Comparison of ENCODE assay signal across 8 cellular contexts in genomic region chr1:45552309-45552708, GRCh38. TPM values are rescaled to one million over a fixed set of nuclear protein-coding genes. Genes with fewer than 3 reads are reported as not detected.
DNase-seq lines count a peak whose midpoint lies in the region; ATAC-seq and TF ChIP-seq lines count a peak whose summit lies in the region.

No MANE protein-coding gene starts in this region.

- H3K4me1 ChIP-seq in endodermal cell (ENCODE audit: control insufficient read depth, insufficient read depth, low read length) (no peaks in the 10 kb centered on the region), ascending aorta (peaks cover 0 to 5% of the 10 kb centered on the region in 2 donors)

- DNase-seq in T-helper 1 cell (no peak), NCI-H510A treated with DMSO at 0.1 percent for 48 hours (lab: John Stamatoyannopoulos, UW) (peak; percentile 81), endodermal cell (no peak), ascending aorta (ENCODE audit: low spot score in 2 of 2) (no peak)
- DNase-seq in stimulated activated CD4-positive, alpha-beta T cell treated with anti-CD3 and anti-CD28 coated beads, Interleukin-15, amount 100 ng/mL, for 24 hours: no peak

- 97 to 100% methylated on average over 1 of the region's 1 CpG for WGBS in endodermal cell (ENCODE audit: insufficient coverage in 1 of 2, insufficient read length in 1 of 2), 2 experiments

- H3K27me3 ChIP-seq in endodermal cell (ENCODE audit: control insufficient read depth, insufficient read depth, low read length, poor library complexity, severe bottlenecking) (no peaks in the 10 kb centered on the region), ascending aorta (no peaks in the 10 kb centered on the region)

- H3K9me3 ChIP-seq in endodermal cell (ENCODE audit: control insufficient read depth, low read length): no peaks in the 10 kb centered on the region
- H3K9me3 ChIP-seq in ascending aorta: no peaks in the 10 kb centered on the region

- intact Hi-C loops in ascending aorta (cut with DNase I): no loop called here

- TF ChIP-seq CTCF in endodermal cell (conservative IDR thresholded peaks at IDR 0.05) (no peak), ascending aorta (IDR thresholded peaks at IDR 0.05) (no peak)

- no peaks in the 10 kb centered on the region for H3K9me3 Mint-ChIP-seq in T-helper 1 cell treated with Interleukin-12 subunit alpha and Interleukin-12 subunit beta and Interleukin-4 antibody, amounts not matched to agents 30 μg/mL and 1 μg/mL, for 36 hours
- no peaks in the 10 kb centered on the region for H3K9me3 Mint-ChIP-seq in endodermal cell

- H3K4me1 Mint-ChIP-seq in T-helper 1 cell treated with Interleukin-12 subunit alpha and Interleukin-12 subunit beta and Interleukin-4 antibody, amounts not matched to agents 30 μg/mL and 1 μg/mL, for 36 hours (ENCODE audit: low read depth): peaks cover 20% of the 10 kb centered on the region
- H3K4me1 Mint-ChIP-seq in endodermal cell: peaks cover 8% of the 10 kb centered on the region

- peak overlapping the region; percentile 41 for H3K4me3 Mint-ChIP-seq in T-helper 1 cell treated with Interleukin-12 subunit alpha and Interleukin-12 subunit beta and Interleukin-4 antibody, amounts not matched to agents 30 μg/mL and 1 μg/mL, for 36 hours
- peak overlapping the region; percentile 91 for H3K4me3 Mint-ChIP-seq in endodermal cell

- H3K4me3 ChIP-seq in endodermal cell (ENCODE audit: low read length) (peak overlapping the region; percentile 87), skin epidermis (peak overlapping the region in 4 of 7 experiments; percentile 42 to 69 (median 56)), ascending aorta (no peak overlapping the region)

- H3K27me3 Mint-ChIP-seq in T-helper 1 cell treated with Interleukin-12 subunit alpha and Interleukin-12 subunit beta and Interleukin-4 antibody, amounts not matched to agents 30 μg/mL and 1 μg/mL, for 36 hours (ENCODE audit: low read depth): no peaks in the 10 kb centered on the region
- H3K27me3 Mint-ChIP-seq in endodermal cell (ENCODE audit: insufficient read depth): no peaks in the 10 kb centered on the region

- H3K36me3 ChIP-seq in endodermal cell (ENCODE audit: control insufficient read depth, insufficient read depth, low read length) (peaks cover 33% of the 10 kb centered on the region), ascending aorta (peaks cover 0 to 11% of the 10 kb centered on the region in 2 donors)

- ATAC-seq in HG02840 (IDR thresholded peaks at IDR 0.05; ENCODE audit: low FRiP score, unreplicated experiment): no peak

- peaks cover 10% of the 10 kb centered on the region for H3K36me3 Mint-ChIP-seq in T-helper 1 cell treated with Interleukin-12 subunit alpha and Interleukin-12 subunit beta and Interleukin-4 antibody, amounts not matched to agents 30 μg/mL and 1 μg/mL, for 36 hours (ENCODE audit: low read depth)
- peaks cover 26% of the 10 kb centered on the region for H3K36me3 Mint-ChIP-seq in endodermal cell (ENCODE audit: low read depth)

- H3K27ac ChIP-seq in endodermal cell (ENCODE audit: low read depth, low read length) (no peak overlapping the region), skin epidermis (peak overlapping the region in 4 of 21 experiments; percentile 7 to 83 (median 81)), ascending aorta (no peak overlapping the region)

- peak overlapping the region; percentile 71 for H3K9ac ChIP-seq in endodermal cell (ENCODE audit: extremely low read depth, low read length, poor library complexity, severe bottlenecking)

- peak overlapping the region; percentile 33 for H3K27ac Mint-ChIP-seq in T-helper 1 cell treated with Interleukin-12 subunit alpha and Interleukin-12 subunit beta and Interleukin-4 antibody, amounts not matched to agents 30 μg/mL and 1 μg/mL, for 36 hours
- H3K27ac Mint-ChIP-seq in endodermal cell: no peak overlapping the region

RNA-seq across cellular contexts. Expression of gene AKR1A1, which starts 1.7 kb away (rescaled TPM):
- 100 to 1,000 TPM; 200 to 239 TPM for total RNA-seq in endodermal cell
- polyA plus RNA-seq in endodermal cell (2013, experiment 1 of 2): 176 TPM
- polyA plus RNA-seq in endodermal cell (2013, experiment 2 of 2): 157 TPM
- 77.5 TPM for total RNA-seq in ascending aorta

RNA-seq across cellular contexts. Expression of gene PRDX1, which starts 30.6 kb away (rescaled TPM):
- 100 to 1,000 TPM; 872 to 949 TPM for total RNA-seq in endodermal cell
- polyA plus RNA-seq in endodermal cell (2013, experiment 1 of 2): 677 TPM
- polyA plus RNA-seq in endodermal cell (2013, experiment 2 of 2): 633 TPM
- 245 TPM for total RNA-seq in ascending aorta

RNA-seq across cellular contexts. Expression of gene NASP, which starts 31.5 kb away (rescaled TPM):
- total RNA-seq in endodermal cell (100 to 1,000 TPM; 368 to 385 TPM), ascending aorta (49.1 TPM)
- polyA plus RNA-seq in endodermal cell (2013, experiment 1 of 2): 403 TPM
- 368 TPM for polyA plus RNA-seq in endodermal cell (2013, experiment 2 of 2)

RNA-seq across cellular contexts. Expression of gene MMACHC, which starts 52.2 kb away (rescaled TPM):
- total RNA-seq in endodermal cell: 1 to 10 TPM; 7.1 to 7.7 TPM
- polyA plus RNA-seq in endodermal cell (2013, experiment 1 of 2): 7.2 TPM
- 6.1 TPM for polyA plus RNA-seq in endodermal cell (2013, experiment 2 of 2)
- total RNA-seq in ascending aorta: 3.6 TPM

RNA-seq across cellular contexts. Expression of gene CCDC163, which starts 52.4 kb away (rescaled TPM):
- total RNA-seq in endodermal cell (1 to 10 TPM; 2.8 to 8.3 TPM), ascending aorta (not detected)
- polyA plus RNA-seq in endodermal cell (2013, experiment 1 of 2): 2.7 TPM
- polyA plus RNA-seq in endodermal cell (2013, experiment 2 of 2): 2.3 TPM

Comparison
In these comparisons a context has a peak if more than half of its experiments do, and no peak if none do; other contexts are left out.
1. H3K4me3 ChIP-seq: peak in endodermal cell (single experiment) and skin epidermis (4 of 7); none in ascending aorta (0 of 2).